21 cellular contexts compared by ENCODE assay signal in genomic region chr14:21234112-21234511, GRCh38. TPM values are rescaled to one million over a fixed set of nuclear protein-coding genes. Genes with fewer than 3 reads are reported as not detected.
DNase-seq lines count a peak whose midpoint lies in the region; ATAC-seq and TF ChIP-seq lines count a peak whose summit lies in the region.
"Had no signal": no experiment of that assay in that cellular context is flagged by ENCODE, and none has a peak within 500 bp of the region (broad histone marks: within the 10 kb centered on the region; RNA-seq: fewer than 3 reads in every experiment).

No MANE protein-coding gene starts in this region.

- H4K91ac ChIP-seq in IMR-90 (ENCODE audit: insufficient read depth, low read depth, low read length), result no peak overlapping the region

- no peak for TF ChIP-seq POLR2A in IMR-90 (IDR thresholded peaks at IDR 0.05; ENCODE audit: low read depth, low read length)

- H4K8ac ChIP-seq in IMR-90 (ENCODE audit: low read depth in 2 of 2, low read length in 2 of 2), result no peak overlapping the region

- H3K27ac ChIP-seq in IMR-90 (ENCODE audit: insufficient read depth, low read length) (no peak overlapping the region), neural progenitor cell (peak overlapping the region; percentile 19), ascending aorta (no peak overlapping the region)
- H3K27ac ChIP-seq: A549, breast epithelium, neutrophil, vagina had no signal

- DNase-seq in activated CD8-positive, alpha-beta memory T cell treated with anti-CD3 and anti-CD28 coated beads, Interleukin-2, amount 10 ng/mL, durations not matched to agents 7 days and 5 days, result no peak
- no peak for DNase-seq in activated CD8-positive, alpha-beta memory T cell treated with anti-CD3 and anti-CD28 coated beads for 24 hours
- DNase-seq in IMR-90, result no peak
- no peak for DNase-seq in activated naive CD8-positive, alpha-beta T cell treated with anti-CD3 and anti-CD28 coated beads, Interleukin-2, amount 50 U/mL, for 24 hours
- DNase-seq in neural progenitor cell (ENCODE audit: low spot score), result no peak
- no peak for DNase-seq in ascending aorta (ENCODE audit: low spot score in 2 of 2)
- DNase-seq in GM19240 (ENCODE audit: insufficient read length, low spot score), result no peak
- DNase-seq in NCI-H1105 (lab: John Stamatoyannopoulos, UW), result no peak
- DNase-seq: DMS79 treated with DMSO at 0.1 percent for 48 hours; effector CD8-positive, alpha-beta T cell; hippocampal formation; kidney glomerular epithelial cell; NCI-H2171 treated with DMSO at 0.1 percent for 48 hours; right cardiac atrium had no signal

- peaks cover 91% of the 10 kb centered on the region for H3K4me1 Mint-ChIP-seq in activated CD8-positive, alpha-beta memory T cell treated with anti-CD3 and anti-CD28 coated beads, Interleukin-2, amount 10 ng/mL, durations not matched to agents 7 days and 5 days
- peaks cover 95% of the 10 kb centered on the region for H3K4me1 Mint-ChIP-seq in activated naive CD8-positive, alpha-beta T cell treated with anti-CD3 and anti-CD28 coated beads, Interleukin-2, amount 50 U/mL, for 24 hours
- no peaks in the 10 kb centered on the region for H3K4me1 Mint-ChIP-seq in neural progenitor cell

- peaks cover 6 to 52% of the 10 kb centered on the region in 2 experiments; a peak in 3 of 4 replicates for H3K79me1 ChIP-seq in IMR-90 (ENCODE audit: low read depth in 1 of 2, low read length in 2 of 2)

- 0 out of 2 replicates have a peak, but pooled peaks cover 4% of the 10 kb centered on the region for H3K9me1 ChIP-seq in IMR-90 (ENCODE audit: insufficient read depth, low read length)

- POLR2A ChIA-PET in IMR-90 (lab: Charles Lee; ENCODE audit: unreplicated experiment), result no interaction called here

- H3F3A ChIP-seq in neural progenitor cell (ENCODE audit: low read depth), result peaks cover 95% of the 10 kb centered on the region

- no peak overlapping the region for H2BK120ac ChIP-seq in IMR-90 (ENCODE audit: low read depth, low read length)

- H2BK5ac ChIP-seq in IMR-90 (ENCODE audit: low read depth, low read length, poor library complexity, severe bottlenecking), result no peak overlapping the region

- no peak overlapping the region for H2AK5ac ChIP-seq in IMR-90 (ENCODE audit: low read depth, low read length)

- H2BK20ac ChIP-seq in IMR-90 (ENCODE audit: low read depth, low read length), result no peak overlapping the region

- dilution Hi-C loops in IMR-90 (cut with HindIII; ENCODE audit: low sequenced_read_pairs, unreplicated experiment), result no loop called here

- intact Hi-C loops in IMR-90 (cut with micrococcal nuclease) (no loop called here), ascending aorta (cut with DNase I) (no loop called here)

- H3K27me3 ChIP-seq in IMR-90 (ENCODE audit: control insufficient read depth, insufficient read depth, low read length), result no peaks in the 10 kb centered on the region
- no peaks in the 10 kb centered on the region for H3K27me3 ChIP-seq in neural progenitor cell
- H3K27me3 ChIP-seq in ascending aorta, result no peaks in the 10 kb centered on the region
- H3K27me3 ChIP-seq: breast epithelium, neutrophil, vagina had no signal

- H3K14ac ChIP-seq in IMR-90 (replicated peaks; ENCODE audit: low read depth, low read length), result no peak overlapping the region

- peaks cover 37% of the 10 kb centered on the region for H3K36me3 ChIP-seq in IMR-90 (ENCODE audit: control insufficient read depth, insufficient read depth, low read length)
- H3K36me3 ChIP-seq in neural progenitor cell, result peaks cover 69% of the 10 kb centered on the region
- peaks cover 25 to 49% of the 10 kb centered on the region in 2 donors for H3K36me3 ChIP-seq in ascending aorta
- H3K36me3 ChIP-seq: breast epithelium had no signal

- in situ Hi-C loops in IMR-90 (cut with MboI; ENCODE audit: low sequenced_read_pairs), result no loop called here

- H3K4me3 Mint-ChIP-seq in activated CD8-positive, alpha-beta memory T cell treated with anti-CD3 and anti-CD28 coated beads, Interleukin-2, amount 10 ng/mL, durations not matched to agents 7 days and 5 days, result peak overlapping the region; percentile 13
- peak overlapping the region; percentile 38 for H3K4me3 Mint-ChIP-seq in activated naive CD8-positive, alpha-beta T cell treated with anti-CD3 and anti-CD28 coated beads, Interleukin-2, amount 50 U/mL, for 24 hours
- H3K4me3 Mint-ChIP-seq in neural progenitor cell, result no peak overlapping the region
- H3K4me3 Mint-ChIP-seq: CD14-positive monocyte had no signal

- peaks cover 3% of the 10 kb centered on the region; the same call in 1 of the 2 replicates for H3K4me1 ChIP-seq in IMR-90 (ENCODE audit: control insufficient read depth, insufficient read depth, low read length)
- peaks cover 24% of the 10 kb centered on the region for H3K4me1 ChIP-seq in neural progenitor cell
- H3K4me1 ChIP-seq in ascending aorta, result peaks cover 0 to 43% of the 10 kb centered on the region in 2 donors

- H3K4me2 ChIP-seq in IMR-90 (ENCODE audit: low read depth, low read length) (no peak overlapping the region), neural progenitor cell (no peak overlapping the region)
- H3K4me2 ChIP-seq: A549 had no signal

- no peak overlapping the region for H3K23ac ChIP-seq in IMR-90 (ENCODE audit: low read depth, low read length)

- CTCF ChIA-PET in activated CD8-positive, alpha-beta memory T cell treated with anti-CD3 and anti-CD28 coated beads, Interleukin-2, amount 10 ng/mL, durations not matched to agents 7 days and 5 days (lab: Charles Lee), result interaction anchor here (0.6 to 1.0 kb wide), 2 partner anchors 11 to 22 kb away, joined by 3 read pairs; no protein-coding TSS in a partner anchor
- CTCF ChIA-PET in IMR-90 (lab: Yijun Ruan, JAX), result no interaction called here

- H2BK15ac ChIP-seq in IMR-90 (ENCODE audit: low read depth, low read length), result no peak overlapping the region

- no peak overlapping the region for H4K5ac ChIP-seq in IMR-90 (ENCODE audit: low read depth, low read length)

- BruUV-seq in IMR-90 (replicated peaks; lab: Mats Ljungman, UMichigan), result no TSS peak

- H2AK9ac ChIP-seq in IMR-90 (replicated peaks; ENCODE audit: low read depth, low read length, poor library complexity), result no peak overlapping the region

- no peak for ATAC-seq in activated CD8-positive, alpha-beta memory T cell treated with anti-CD3 and anti-CD28 coated beads, Interleukin-2, amount 10 ng/mL, durations not matched to agents 7 days and 5 days
- ATAC-seq in IMR-90 (ENCODE audit: low read depth), result no peak
- ATAC-seq in activated naive CD8-positive, alpha-beta T cell treated with anti-CD3 and anti-CD28 coated beads, Interleukin-2, amount 50 U/mL, for 24 hours, result no peak

- no peaks in the 10 kb centered on the region for H3K27me3 Mint-ChIP-seq in activated CD8-positive, alpha-beta memory T cell treated with anti-CD3 and anti-CD28 coated beads, Interleukin-2, amount 10 ng/mL, durations not matched to agents 7 days and 5 days
- H3K27me3 Mint-ChIP-seq in activated naive CD8-positive, alpha-beta T cell treated with anti-CD3 and anti-CD28 coated beads, Interleukin-2, amount 50 U/mL, for 24 hours, result no peaks in the 10 kb centered on the region
- H3K27me3 Mint-ChIP-seq in neural progenitor cell (ENCODE audit: insufficient read depth, low read depth), result no peaks in the 10 kb centered on the region

- H3K27ac Mint-ChIP-seq in activated CD8-positive, alpha-beta memory T cell treated with anti-CD3 and anti-CD28 coated beads, Interleukin-2, amount 10 ng/mL, durations not matched to agents 7 days and 5 days, result peak overlapping the region; percentile 75
- H3K27ac Mint-ChIP-seq in activated naive CD8-positive, alpha-beta T cell treated with anti-CD3 and anti-CD28 coated beads, Interleukin-2, amount 50 U/mL, for 24 hours, result peak overlapping the region; percentile 64
- H3K27ac Mint-ChIP-seq in neural progenitor cell, result no peak overlapping the region

- no peak overlapping the region for H3K56ac ChIP-seq in IMR-90 (ENCODE audit: extremely low read depth, insufficient read depth, low read length)

- no CpG with 5 or more reads among the region's 5 CpGs for WGBS in IMR-90 (ENCODE audit: extremely low coverage in 2 of 2, insufficient read length in 1 of 2), 2 experiments

- H3K9me3 ChIP-seq in IMR-90 (ENCODE audit: control insufficient read depth, insufficient read depth, low read length) (no peaks in the 10 kb centered on the region), neural progenitor cell (ENCODE audit: low read depth) (no peaks in the 10 kb centered on the region), ascending aorta (no peaks in the 10 kb centered on the region)
- H3K9me3 ChIP-seq: A549, breast epithelium, HAP-1, neutrophil, vagina had no signal

- TF ChIP-seq CTCF in IMR-90 (conservative IDR thresholded peaks at IDR 0.05; ENCODE audit: low read depth, low read length) (no peak), neural progenitor cell (IDR thresholded peaks at IDR 0.05) (no peak), ascending aorta (IDR thresholded peaks at IDR 0.05) (no peak)

- H2AFZ ChIP-seq in IMR-90 (replicated peaks; ENCODE audit: low read length, poor library complexity), result no peak overlapping the region
- no peak overlapping the region for H2AFZ ChIP-seq in neural progenitor cell (replicated peaks)

- no peak overlapping the region for H3K4ac ChIP-seq in IMR-90 (ENCODE audit: low read depth, low read length)

- no peak overlapping the region for H3K18ac ChIP-seq in IMR-90 (ENCODE audit: low read depth, low read length)

- H3K9ac ChIP-seq in IMR-90 (ENCODE audit: low read depth, low read length) (no peak overlapping the region), neural progenitor cell (no peak overlapping the region)

- no peaks in the 10 kb centered on the region for H3K9me3 Mint-ChIP-seq in activated CD8-positive, alpha-beta memory T cell treated with anti-CD3 and anti-CD28 coated beads, Interleukin-2, amount 10 ng/mL, durations not matched to agents 7 days and 5 days (ENCODE audit: low read depth)
- H3K9me3 Mint-ChIP-seq in activated naive CD8-positive, alpha-beta T cell treated with anti-CD3 and anti-CD28 coated beads, Interleukin-2, amount 50 U/mL, for 24 hours, result no peaks in the 10 kb centered on the region
- H3K9me3 Mint-ChIP-seq in neural progenitor cell, result no peaks in the 10 kb centered on the region
- H3K9me3 Mint-ChIP-seq: CD14-positive monocyte had no signal

- H4K20me1 ChIP-seq in IMR-90 (ENCODE audit: insufficient read depth, low read length), result peaks cover 96% of the 10 kb centered on the region
- peaks cover 100% of the 10 kb centered on the region for H4K20me1 ChIP-seq in neural progenitor cell (ENCODE audit: low read depth)

- peaks cover 69% of the 10 kb centered on the region for H3K36me3 Mint-ChIP-seq in activated CD8-positive, alpha-beta memory T cell treated with anti-CD3 and anti-CD28 coated beads, Interleukin-2, amount 10 ng/mL, durations not matched to agents 7 days and 5 days
- H3K36me3 Mint-ChIP-seq in activated naive CD8-positive, alpha-beta T cell treated with anti-CD3 and anti-CD28 coated beads, Interleukin-2, amount 50 U/mL, for 24 hours (ENCODE audit: low read depth), result peaks cover 93% of the 10 kb centered on the region
- peaks cover 53% of the 10 kb centered on the region for H3K36me3 Mint-ChIP-seq in neural progenitor cell

- H3K4me3 ChIP-seq in IMR-90 (ENCODE audit: insufficient read depth, low read depth, low read length) (no peak overlapping the region), neural progenitor cell (no peak overlapping the region), ascending aorta (no peak overlapping the region)
- H3K4me3 ChIP-seq: A549, breast epithelium, HAP-1, vagina had no signal

- no peak for TF ChIP-seq RAD21 in IMR-90 (IDR thresholded peaks at IDR 0.05; ENCODE audit: low read length)

- peaks cover 100% of the 10 kb centered on the region for H3K79me2 ChIP-seq in neural progenitor cell (ENCODE audit: low read depth)

RNA-seq across cellular contexts. Expression of gene HNRNPC, which starts 35.1 kb away (rescaled TPM):
- total RNA-seq in activated CD8-positive, alpha-beta memory T cell treated with anti-CD3 and anti-CD28 coated beads, Interleukin-2, amount 10 ng/mL, durations not matched to agents 7 days and 5 days, result 100 to 1,000 TPM; 718 to 921 TPM
- total RNA-seq in IMR-90 (2012; rRNA removed) (308 and 548 TPM in 2 replicates), neural progenitor cell (ENCODE audit: low replicate concordance) (1,681 and 1,872 TPM in 2 replicates), ascending aorta (303 TPM)
- 366 and 615 TPM in 2 replicates for polyA plus RNA-seq in IMR-90 (2012; rRNA removed)
- polyA plus RNA-seq in IMR-90 (2012; cell fraction: cytosol; rRNA removed), result 170 and 542 TPM in 2 replicates
- polyA plus RNA-seq in IMR-90 (2012; cell fraction: nucleus; rRNA removed; ENCODE audit: low replicate concordance), result 75.4 and 293 TPM in 2 replicates

RNA-seq across cellular contexts. Expression of gene RPGRIP1, which starts 45.8 kb away (rescaled TPM):
- not detected for total RNA-seq in activated CD8-positive, alpha-beta memory T cell treated with anti-CD3 and anti-CD28 coated beads, Interleukin-2, amount 10 ng/mL, durations not matched to agents 7 days and 5 days
- not detected in 2 replicates for total RNA-seq in IMR-90 (2012; rRNA removed)
- not detected in 2 replicates for polyA plus RNA-seq in IMR-90 (2012; rRNA removed)
- polyA plus RNA-seq in IMR-90 (2012; cell fraction: cytosol; rRNA removed), result not detected in 2 replicates
- not detected in 2 replicates for polyA plus RNA-seq in IMR-90 (2012; cell fraction: nucleus; rRNA removed; ENCODE audit: low replicate concordance)
- total RNA-seq in neural progenitor cell (ENCODE audit: low replicate concordance), result 0.47 and 3.4 TPM in 2 replicates
- total RNA-seq in ascending aorta, result not detected
- total RNA-seq: LHCN-M2, vagina had no signal
